ENCODE assay signal across 8 cellular contexts in genomic region chr7:142535123-142535779, GRCh38.
DNase-seq lines count a peak whose midpoint lies in the region; ATAC-seq and TF ChIP-seq lines count a peak whose summit lies in the region.

No MANE protein-coding gene starts in this region.

- no peak overlapping the region for H3K27ac ChIP-seq in RWPE1

- DNase-seq in DMS114 treated with DMSO at 0.1 percent for 48 hours (lab: John Stamatoyannopoulos, UW; ENCODE audit: unreplicated experiment): peak; percentile 34
- peak; percentile 58 for DNase-seq in RWPE1 (ENCODE audit: low spot score)
- peak; percentile 50 for DNase-seq in foreskin melanocyte
- no peak for DNase-seq in retinal pigment epithelial cell (ENCODE audit: low read depth)
- no peak for DNase-seq in NCI-H1048 (lab: John Stamatoyannopoulos, UW)

- CTCF ChIA-PET in RWPE1 (lab: Yijun Ruan, JAX): interaction anchor here (0.5 to 2.5 kb wide), 16 partner anchors 8 to 784 kb away, joined by 3 to 15 read pairs (median 3); no protein-coding TSS in a partner anchor

- H3K36me3 Mint-ChIP-seq in activated T-helper 17 cell treated with anti-CD3 and anti-CD28 coated beads, Interleukin-2, amount 50 U/mL, for 72 hours (ENCODE audit: low read depth): no peaks in the 10 kb centered on the region

- POLR2A ChIA-PET in RWPE1 (lab: Yijun Ruan, JAX; ENCODE audit: low non-redundant PET): no interaction called here

- H3K9me3 Mint-ChIP-seq in activated T-helper 17 cell treated with anti-CD3 and anti-CD28 coated beads, Interleukin-2, amount 50 U/mL, for 72 hours: no peaks in the 10 kb centered on the region

- peaks cover 3% of the 10 kb centered on the region for H3K4me1 Mint-ChIP-seq in activated T-helper 17 cell treated with anti-CD3 and anti-CD28 coated beads, Interleukin-2, amount 50 U/mL, for 72 hours

- TF ChIP-seq CTCF in RWPE1 (conservative IDR thresholded peaks at IDR 0.05; ENCODE audit: low read depth) (peak; percentile 86), retinal pigment epithelial cell (conservative IDR thresholded peaks at IDR 0.05; ENCODE audit: low read depth, low read length) (peak; percentile 97)

- H3K27me3 Mint-ChIP-seq in activated T-helper 17 cell treated with anti-CD3 and anti-CD28 coated beads, Interleukin-2, amount 50 U/mL, for 72 hours: no peaks in the 10 kb centered on the region

- H3K4me3 Mint-ChIP-seq in activated T-helper 17 cell treated with anti-CD3 and anti-CD28 coated beads, Interleukin-2, amount 50 U/mL, for 72 hours: peak overlapping the region; percentile 44

- peak overlapping the region; percentile 15 for H3K27ac Mint-ChIP-seq in activated T-helper 17 cell treated with anti-CD3 and anti-CD28 coated beads, Interleukin-2, amount 50 U/mL, for 72 hours

- ATAC-seq in GM19467 (IDR thresholded peaks at IDR 0.05; ENCODE audit: unreplicated experiment) (peak; percentile 95), HG03571 (IDR thresholded peaks at IDR 0.05; ENCODE audit: unreplicated experiment) (peak; percentile 91)
- ATAC-seq in activated T-helper 17 cell treated with anti-CD3 and anti-CD28 coated beads, Interleukin-2, amount 50 U/mL, for 72 hours (replicated peaks): peak; percentile 92

- H3K4me3 ChIP-seq in retinal pigment epithelial cell (ENCODE audit: low read length): no peak overlapping the region

Comparison
In these comparisons a context has a peak if more than half of its experiments do, and no peak if none do; other contexts are left out.
1. DNase-seq: peak in DMS114 treated with DMSO at 0.1 percent for 48 hours (single experiment), RWPE1 (single experiment) and foreskin melanocyte (single experiment); none in retinal pigment epithelial cell (single experiment) and NCI-H1048 (single experiment).
2. Peak in every context shown above with its lines, with median percentiles within 50 percentile points of each other: ATAC-seq.